Comparison of ENCODE assay signal across 25 cellular contexts in genomic region chr6:88248709-88249321, GRCh38.
"Had no signal": no experiment of that assay in that cellular context is flagged by ENCODE, and none has a peak within 500 bp of the region (broad histone marks: within the 10 kb centered on the region; RNA-seq: fewer than 3 reads in every experiment).

No MANE protein-coding gene starts in this region.

- H3K4me3 ChIP-seq: left ventricle myocardium inferior, neural progenitor cell, sigmoid colon, testis, uterus had no signal

- H3K4me3 Mint-ChIP-seq: activated CD4-positive, alpha-beta T cell treated with anti-CD3 and anti-CD28 coated beads, Interleukin-2, amount 10 ng/mL, durations not matched to agents 24 days and 14 days; activated CD8-positive, alpha-beta memory T cell treated with anti-CD3 and anti-CD28 coated beads, Interleukin-2, amount 10 ng/mL, durations not matched to agents 7 days and 5 days; activated CD8-positive, alpha-beta T cell treated with anti-CD3 and anti-CD28 coated beads for 36 hours; activated naive CD8-positive, alpha-beta T cell treated with anti-CD3 and anti-CD28 coated beads, Interleukin-2, amount 50 U/mL, for 24 hours; naive thymus-derived CD8-positive, alpha-beta T cell; neural progenitor cell had no signal

- DNase-seq: activated CD4-positive, alpha-beta T cell treated with anti-CD3 and anti-CD28 coated beads, Interleukin-2, amount 10 ng/mL, durations not matched to agents 24 days and 14 days; activated CD8-positive, alpha-beta memory T cell treated with anti-CD3 and anti-CD28 coated beads, Interleukin-2, amount 10 ng/mL, durations not matched to agents 7 days and 5 days; activated CD8-positive, alpha-beta T cell treated with anti-CD3 and anti-CD28 coated beads for 36 hours; activated gamma-delta T cell; activated naive CD4-positive, alpha-beta T cell treated with anti-CD3 and anti-CD28 coated beads, Interleukin-2, amount 50 U/mL, for 16 hours; activated naive CD8-positive, alpha-beta T cell treated with anti-CD3 and anti-CD28 coated beads, Interleukin-2, amount 50 U/mL, for 24 hours; activated T-cell treated with anti-CD3 and anti-CD28 coated beads for 4 hours; brain microvascular endothelial cell; caudate nucleus; dermis blood vessel endothelial cell; effector CD8-positive, alpha-beta T cell; foreskin keratinocyte; hippocampal formation; left ventricle myocardium inferior; naive thymus-derived CD8-positive, alpha-beta T cell; posterior cingulate gyrus; sigmoid colon; stimulated activated CD4-positive, alpha-beta T cell treated with anti-CD3 and anti-CD28 coated beads, Interleukin-2, amount 100 ng/mL, for 48 hours; stimulated activated naive CD4-positive, alpha-beta T cell; testis; trophoblast cell; uterus had no signal

- H2AFZ ChIP-seq: neural progenitor cell had no signal

- H3K9ac ChIP-seq: neural progenitor cell had no signal

- H3K4me2 ChIP-seq: neural progenitor cell had no signal

- H3K36me3 ChIP-seq: brain microvascular endothelial cell, left ventricle myocardium inferior, neural progenitor cell, sigmoid colon, uterus had no signal

- H3K27me3 Mint-ChIP-seq: activated CD4-positive, alpha-beta T cell treated with anti-CD3 and anti-CD28 coated beads, Interleukin-2, amount 10 ng/mL, durations not matched to agents 24 days and 14 days had no signal

- H3K4me1 Mint-ChIP-seq: activated CD4-positive, alpha-beta T cell treated with anti-CD3 and anti-CD28 coated beads, Interleukin-2, amount 10 ng/mL, durations not matched to agents 24 days and 14 days; activated CD8-positive, alpha-beta memory T cell treated with anti-CD3 and anti-CD28 coated beads, Interleukin-2, amount 10 ng/mL, durations not matched to agents 7 days and 5 days; activated naive CD8-positive, alpha-beta T cell treated with anti-CD3 and anti-CD28 coated beads, Interleukin-2, amount 50 U/mL, for 24 hours; naive thymus-derived CD8-positive, alpha-beta T cell had no signal

- H3K9me3 Mint-ChIP-seq: activated CD8-positive, alpha-beta T cell treated with anti-CD3 and anti-CD28 coated beads for 36 hours had no signal

- H3K27me3 ChIP-seq: brain microvascular endothelial cell, foreskin keratinocyte, neural progenitor cell, sigmoid colon, testis, uterus had no signal

- ATAC-seq: activated CD4-positive, CD25-positive, alpha-beta regulatory T cell treated with anti-CD3 and anti-CD28 coated beads, Interleukin-2, amount 50 U/mL, for 24 hours; activated CD8-positive, alpha-beta memory T cell treated with anti-CD3 and anti-CD28 coated beads, Interleukin-2, amount 10 ng/mL, durations not matched to agents 7 days and 5 days; activated CD8-positive, alpha-beta T cell treated with anti-CD3 and anti-CD28 coated beads for 36 hours; activated naive CD8-positive, alpha-beta T cell treated with anti-CD3 and anti-CD28 coated beads, Interleukin-2, amount 50 U/mL, for 24 hours; foreskin keratinocyte; naive thymus-derived CD8-positive, alpha-beta T cell had no signal

- H3K27ac ChIP-seq: brain microvascular endothelial cell, foreskin keratinocyte, left ventricle myocardium inferior, neural progenitor cell, sigmoid colon, testis, uterus, VCaP had no signal

- H3K9me3 ChIP-seq: sigmoid colon, testis, uterus had no signal

- H3K4me1 ChIP-seq: foreskin keratinocyte, left ventricle myocardium inferior, sigmoid colon, testis, uterus had no signal

- H3K27ac Mint-ChIP-seq: activated CD4-positive, alpha-beta T cell treated with anti-CD3 and anti-CD28 coated beads, Interleukin-2, amount 10 ng/mL, durations not matched to agents 24 days and 14 days; activated CD8-positive, alpha-beta memory T cell treated with anti-CD3 and anti-CD28 coated beads, Interleukin-2, amount 10 ng/mL, durations not matched to agents 7 days and 5 days; activated CD8-positive, alpha-beta T cell treated with anti-CD3 and anti-CD28 coated beads for 36 hours; activated naive CD8-positive, alpha-beta T cell treated with anti-CD3 and anti-CD28 coated beads, Interleukin-2, amount 50 U/mL, for 24 hours; naive thymus-derived CD8-positive, alpha-beta T cell; neural progenitor cell had no signal

- H3K36me3 Mint-ChIP-seq: activated CD8-positive, alpha-beta memory T cell treated with anti-CD3 and anti-CD28 coated beads, Interleukin-2, amount 10 ng/mL, durations not matched to agents 7 days and 5 days; neural progenitor cell had no signal
